ENCODE assay signal across 8 cellular contexts in the genomic region with DNA sequence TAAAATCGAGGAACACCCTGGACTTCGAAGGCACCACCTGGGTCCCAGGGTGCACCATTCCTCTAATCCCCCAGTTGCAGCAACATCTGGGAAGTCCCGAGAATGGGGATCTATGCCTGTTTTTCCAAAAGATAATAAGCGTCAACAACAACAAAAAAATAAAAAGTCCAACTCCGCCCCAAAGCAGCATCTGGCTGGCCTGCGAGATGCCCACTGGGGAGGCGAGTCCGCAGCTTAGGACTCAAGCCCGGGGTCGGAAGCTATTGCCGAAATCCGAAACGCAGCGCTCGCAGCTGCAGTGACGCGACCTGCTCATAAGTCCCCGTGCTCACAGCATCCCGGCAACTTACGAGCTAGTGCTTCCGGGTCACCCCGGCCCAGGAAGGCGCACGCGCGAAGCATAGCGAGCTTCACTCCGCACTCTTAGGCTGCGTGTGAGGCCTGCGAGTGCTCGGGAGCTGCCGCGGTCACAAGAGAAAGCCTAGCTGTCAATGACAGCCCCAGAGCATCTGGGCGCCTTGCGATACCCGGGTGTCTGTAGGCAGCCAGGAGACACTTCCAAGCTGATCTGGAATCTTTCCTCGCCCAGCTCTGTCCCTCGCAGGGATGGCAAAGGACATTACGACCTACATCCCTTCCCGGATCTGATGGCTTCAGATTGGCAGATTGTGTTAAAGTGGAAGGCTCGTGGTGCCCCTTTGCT. TPM values are rescaled to one million over a fixed set of nuclear protein-coding genes. Genes with fewer than 3 reads are reported as not detected.
DNase-seq lines count a peak whose midpoint lies in the region; ATAC-seq, FAIRE-seq and TF ChIP-seq lines count a peak whose summit lies in the region.

No MANE protein-coding gene starts in this region.

- TF ChIP-seq POLR2A in GM19099 (IDR thresholded peaks at IDR 0.05; ENCODE audit: extremely low read depth, insufficient read length, low read depth): peak; percentile 99

- peaks cover 9% of the 10 kb centered on the region for H3K4me1 Mint-ChIP-seq in chondrocyte (ENCODE audit: low read depth)

- H3K36me3 Mint-ChIP-seq in chondrocyte (ENCODE audit: low read depth): no peaks in the 10 kb centered on the region

- peak overlapping the region; percentile 87 for H3K4me3 Mint-ChIP-seq in chondrocyte (ENCODE audit: unreplicated experiment)

- H3K27me3 Mint-ChIP-seq in chondrocyte (ENCODE audit: low read depth): no peaks in the 10 kb centered on the region

- peak overlapping the region; percentile 85 to 96 for H3K27ac ChIP-seq in kidney (ENCODE audit: low read depth in 2 of 2, low read length in 2 of 2)

- ATAC-seq in HG03378 (IDR thresholded peaks at IDR 0.05; ENCODE audit: unreplicated experiment): peak; percentile 99

- TF ChIP-seq CTCF in chondrocyte (IDR thresholded peaks at IDR 0.05): no peak
- TF ChIP-seq CTCF in kidney (IDR thresholded peaks at IDR 0.05; ENCODE audit: borderline replicate concordance, extremely low read depth, insufficient read depth): no peak

- H3K27ac Mint-ChIP-seq in chondrocyte (ENCODE audit: unreplicated experiment): peak overlapping the region; percentile 97

- H3K9me3 ChIP-seq in kidney (ENCODE audit: control insufficient read depth in 1 of 2, low read length in 2 of 2): no peaks in the 10 kb centered on the region

- peak overlapping the region; percentile 93 to 99 for H3K4me3 ChIP-seq in kidney (ENCODE audit: low read length in 2 of 2)

- intact Hi-C loops in kidney (cut with DNase I): no loop called here

- no peaks in the 10 kb centered on the region for H3K4me1 ChIP-seq in kidney (ENCODE audit: control insufficient read depth in 1 of 2, insufficient read depth in 1 of 2, low read depth in 1 of 2, low read length in 2 of 2)

- no peaks in the 10 kb centered on the region for H3K9me3 Mint-ChIP-seq in chondrocyte (ENCODE audit: low read depth)

- H3K9ac ChIP-seq in kidney (ENCODE audit: low read length in 2 of 2): peak overlapping the region; percentile 81 to 98

- peak; percentile 91 to 93 for DNase-seq in AML-193 (lab: John Stamatoyannopoulos, UW)
- DNase-seq in NCI-H460 (ENCODE audit: extremely low read depth, low read depth): peak; percentile 87
- peak; percentile 94 for DNase-seq in activated CD4-positive, alpha-beta T cell treated with anti-CD3 and anti-CD28 coated beads for 1 hour
- DNase-seq in chondrocyte (ENCODE audit: low spot score): peak; percentile 98
- peak; percentile 99 for DNase-seq in kidney
- DNase-seq in stimulated activated CD4-positive, alpha-beta T cell treated with anti-CD3 and anti-CD28 coated beads, Interleukin-15, amount 100 ng/mL, for 1 hour (ENCODE audit: low read depth in 1 of 2, low spot score in 1 of 2): peak; percentile 88

- H3K36me3 ChIP-seq in kidney (ENCODE audit: control insufficient read depth in 1 of 2, insufficient read depth in 2 of 2, low read length in 2 of 2): peaks cover 2 to 11% of the 10 kb centered on the region in 2 donors

- no peak for FAIRE-seq in kidney (lab: Jason Lieb, UNC)

RNA-seq across cellular contexts. Expression of a gene that starts 9.9 kb away (rescaled TPM):
- total RNA-seq in NCI-H460 (2014; rRNA removed; shearing (Covaris generic)): 16.8 and 17.0 TPM in 2 replicates
- 11.7 and 22.7 TPM in 2 replicates for polyA plus RNA-seq in NCI-H460 (2014; cell fraction: nucleus; rRNA removed)
- total RNA-seq in chondrocyte: 19.8 to 26.1 TPM (median 22.0 TPM) in 3 replicates
- total RNA-seq in kidney: 25.0 TPM
- 3.6 TPM for polyA plus RNA-seq in kidney (ENCODE audit: insufficient read depth, low read depth, low replicate concordance)

RNA-seq across cellular contexts. Expression of a gene that starts 16.6 kb away (rescaled TPM):
- total RNA-seq in NCI-H460 (2014; rRNA removed; shearing (Covaris generic)): 14.1 and 16.3 TPM in 2 replicates
- polyA plus RNA-seq in NCI-H460 (2014; cell fraction: nucleus; rRNA removed): 8.8 and 28.2 TPM in 2 replicates
- total RNA-seq in chondrocyte (8.8 to 11.0 TPM (median 10.7 TPM) in 3 replicates), kidney (16.0 TPM)
- polyA plus RNA-seq in kidney (ENCODE audit: insufficient read depth, low read depth, low replicate concordance): 24.0 TPM

RNA-seq across cellular contexts. Expression of a gene that starts 21.9 kb away (rescaled TPM):
- 39.3 and 45.6 TPM in 2 replicates for total RNA-seq in NCI-H460 (2014; rRNA removed; shearing (Covaris generic))
- 23.5 and 28.1 TPM in 2 replicates for polyA plus RNA-seq in NCI-H460 (2014; cell fraction: nucleus; rRNA removed)
- total RNA-seq in chondrocyte (20.9 to 27.0 TPM (median 22.5 TPM) in 3 replicates), kidney (35.8 TPM)
- polyA plus RNA-seq in kidney (ENCODE audit: insufficient read depth, low read depth, low replicate concordance): 17.8 TPM

Comparison
In these comparisons a context has a peak if more than half of its experiments do, and no peak if none do; other contexts are left out.
1. Peak in every context shown above with its lines: DNase-seq, ATAC-seq, H3K4me3 ChIP-seq and H3K27ac ChIP-seq.